8 cellular contexts compared by ENCODE assay signal in the genomic region with DNA sequence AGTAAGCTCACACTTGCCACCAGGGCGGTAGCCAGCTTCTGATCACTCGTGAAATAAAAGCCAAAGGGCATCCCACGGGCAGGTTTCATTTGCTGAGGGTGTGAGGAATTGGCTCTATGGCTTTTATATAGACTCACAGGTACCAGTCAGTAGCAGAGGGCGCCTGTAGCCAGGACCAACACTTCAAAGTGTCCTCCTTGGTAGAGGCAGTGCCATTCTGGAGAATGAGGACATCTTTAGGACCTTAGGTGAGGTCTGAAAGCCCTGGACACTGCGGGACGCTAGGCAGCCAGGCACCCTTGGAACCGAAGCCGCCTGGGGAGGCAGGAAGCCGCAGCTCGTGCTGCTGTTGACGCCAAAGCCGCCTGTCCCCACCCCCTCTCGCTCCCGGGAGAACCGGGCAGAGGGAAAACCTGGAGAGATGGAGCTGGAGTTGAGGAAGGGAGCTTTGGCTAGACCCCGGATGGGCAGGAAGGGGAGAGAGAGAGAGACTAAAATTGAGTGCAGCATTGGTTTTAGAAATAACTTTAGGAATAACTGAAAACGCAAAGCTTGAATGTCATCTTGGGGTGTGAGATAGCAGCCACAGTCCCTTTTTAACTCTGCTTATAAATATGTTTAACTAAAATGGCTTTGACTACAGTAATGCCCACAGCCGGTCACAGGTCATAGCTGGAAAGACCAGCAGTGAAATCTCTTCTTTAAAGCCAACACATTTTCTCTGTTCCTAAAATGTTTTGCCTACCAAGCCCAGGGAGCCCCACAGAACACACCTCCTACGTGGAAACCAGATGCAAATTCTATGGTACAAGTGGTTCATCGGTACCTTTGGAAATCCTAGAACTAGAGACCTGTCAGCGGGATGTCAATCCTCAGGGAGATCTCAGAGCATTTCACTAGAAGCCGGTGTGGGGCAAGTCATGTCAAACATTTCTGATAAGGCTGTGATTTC.
DNase-seq lines count a peak whose midpoint lies in the region; ATAC-seq and TF ChIP-seq lines count a peak whose summit lies in the region.

No MANE protein-coding gene starts in this region.

- H3K9ac ChIP-seq in IMR-90 (ENCODE audit: low read depth, low read length) (peak overlapping the region; percentile 64), SK-N-SH (peak overlapping the region; percentile 27; the same call in 1 of the 2 replicates)

- H3K4me3 ChIP-seq in IMR-90 (ENCODE audit: insufficient read depth, low read depth, low read length), result peak overlapping the region; percentile 52
- peak overlapping the region; percentile 40 to 58 for H3K4me3 ChIP-seq in SK-N-SH (ENCODE audit: low read depth in 2 of 2, low read length in 1 of 2)
- peak overlapping the region; percentile 10 for H3K4me3 ChIP-seq in effector memory CD4-positive, alpha-beta T cell (ENCODE audit: insufficient read depth, low read depth, low read length, poor library complexity, severe bottlenecking)
- H3K4me3 ChIP-seq in right lobe of liver, result peak overlapping the region; percentile 31 to 39 (median 35)

- in situ Hi-C loops in IMR-90 (cut with MboI; ENCODE audit: low sequenced_read_pairs), result no loop called here

- no peak overlapping the region for H3K27ac ChIP-seq in CD4-positive, alpha-beta T cell (ENCODE audit: low read depth, low read length)
- H3K27ac ChIP-seq in IMR-90 (ENCODE audit: insufficient read depth, low read length) (peak overlapping the region; percentile 51), SK-N-SH (ENCODE audit: low read depth in 2 of 2, low read length in 1 of 2) (no peak overlapping the region; a peak in 1 of 4 replicates), right lobe of liver (peak overlapping the region in 1 of 3 donors; percentile 16)
- H3K27ac ChIP-seq in effector memory CD4-positive, alpha-beta T cell (ENCODE audit: insufficient read depth, low read length, poor library complexity, severe bottlenecking), result no peak overlapping the region

- peak overlapping the region; percentile 95 for H2BK15ac ChIP-seq in IMR-90 (ENCODE audit: low read depth, low read length)

- H4K8ac ChIP-seq in IMR-90 (ENCODE audit: low read depth in 2 of 2, low read length in 2 of 2), result peak overlapping the region; percentile 37 to 98

- no peaks in the 10 kb centered on the region for H3F3A ChIP-seq in SK-N-SH (replicated peaks; ENCODE audit: insufficient read depth)

- peak overlapping the region; percentile 97 for H3K4ac ChIP-seq in IMR-90 (ENCODE audit: low read depth, low read length)

- H2AFZ ChIP-seq in IMR-90 (replicated peaks; ENCODE audit: low read length, poor library complexity), result peak overlapping the region; percentile 95
- peak overlapping the region; percentile 90 for H2AFZ ChIP-seq in SK-N-SH (ENCODE audit: low read depth)

- H2BK120ac ChIP-seq in IMR-90 (ENCODE audit: low read depth, low read length), result peak overlapping the region; percentile 98

- H2BK5ac ChIP-seq in IMR-90 (ENCODE audit: low read depth, low read length, poor library complexity, severe bottlenecking), result peak overlapping the region; percentile 75

- H3K27me3 Mint-ChIP-seq in CD4-positive, alpha-beta T cell, result peaks cover 71% of the 10 kb centered on the region

- H3K4me1 ChIP-seq in IMR-90 (ENCODE audit: control insufficient read depth, insufficient read depth, low read length), result peaks cover 6% of the 10 kb centered on the region
- H3K4me1 ChIP-seq in SK-N-SH (ENCODE audit: control insufficient read depth in 1 of 2, insufficient read depth in 2 of 2, low read depth in 1 of 2, low read length in 1 of 2), result peaks cover 3 to 4% of the 10 kb centered on the region in 2 experiments; a peak in 2 of 4 replicates
- no peaks in the 10 kb centered on the region for H3K4me1 ChIP-seq in effector memory CD4-positive, alpha-beta T cell (ENCODE audit: control insufficient read depth, insufficient read depth, low read length, poor library complexity, severe bottlenecking)
- H3K4me1 ChIP-seq in right lobe of liver, result no peaks in the 10 kb centered on the region

- CTCF ChIA-PET in CD4-positive, alpha-beta T cell (lab: Charles Lee), result no interaction called here
- CTCF ChIA-PET in IMR-90 (lab: Yijun Ruan, JAX), result interaction anchor here (0.6 to 0.7 kb wide), 2 partner anchors 206 to 287 kb away, joined by 3 read pairs; no protein-coding TSS in a partner anchor
- CTCF ChIA-PET in SK-N-SH (lab: Yijun Ruan, JAX), result no interaction called here

- H3K18ac ChIP-seq in IMR-90 (ENCODE audit: low read depth, low read length), result peak overlapping the region; percentile 95

- no peaks in the 10 kb centered on the region for H3K79me2 ChIP-seq in SK-N-SH (ENCODE audit: insufficient read depth)

- TF ChIP-seq EP300 in SK-N-SH (IDR thresholded peaks at IDR 0.05; ENCODE audit: borderline replicate concordance in 1 of 2, low read depth in 1 of 2, low read length in 1 of 2), result no peak

- peak overlapping the region; percentile 57 for H3K4me3 Mint-ChIP-seq in CD4-positive, alpha-beta T cell

- TF ChIP-seq CTCF in CD4-positive, alpha-beta T cell (IDR thresholded peaks at IDR 0.05), result no peak
- TF ChIP-seq CTCF in IMR-90 (conservative IDR thresholded peaks at IDR 0.05; ENCODE audit: low read depth, low read length) (no peak), SK-N-SH (IDR thresholded peaks at IDR 0.05) (no peak), right lobe of liver (IDR thresholded peaks at IDR 0.05) (no peak)

- intact Hi-C loops in CD4-positive, alpha-beta T cell (cut with DNase I, micrococcal nuclease), result no loop called here
- intact Hi-C loops in IMR-90 (cut with micrococcal nuclease) (loop anchor here (1.0 kb wide), 1 partner anchor 129 kb away; a partner anchor contains a TSS), right lobe of liver (cut with DNase I) (no loop called here)

- peaks cover 8% of the 10 kb centered on the region for H3K4me1 Mint-ChIP-seq in CD4-positive, alpha-beta T cell (ENCODE audit: low read depth)

- dilution Hi-C loops in IMR-90 (cut with HindIII; ENCODE audit: low sequenced_read_pairs, unreplicated experiment), result no loop called here

- peak overlapping the region; percentile 96 for H3K14ac ChIP-seq in IMR-90 (replicated peaks; ENCODE audit: low read depth, low read length)

- BruUV-seq in IMR-90 (replicated peaks; lab: Mats Ljungman, UMichigan), result no TSS peak

- TF ChIP-seq RAD21 in IMR-90 (IDR thresholded peaks at IDR 0.05; ENCODE audit: low read length) (peak; percentile 30; the same call in 1 of the 2 replicates), SK-N-SH (IDR thresholded peaks at IDR 0.05; ENCODE audit: low read length) (no peak)

- H2BK20ac ChIP-seq in IMR-90 (ENCODE audit: low read depth, low read length), result peak overlapping the region; percentile 98

- no peaks in the 10 kb centered on the region for H3K36me3 Mint-ChIP-seq in CD4-positive, alpha-beta T cell (ENCODE audit: low read depth)

- peak overlapping the region; percentile 50; the same call in 1 of the 2 replicates for H2AK5ac ChIP-seq in IMR-90 (ENCODE audit: low read depth, low read length)

- H3K9me1 ChIP-seq in IMR-90 (ENCODE audit: insufficient read depth, low read length), result peaks cover 7% of the 10 kb centered on the region; the same call in 1 of the 2 replicates

- peak overlapping the region; percentile 93 for H4K91ac ChIP-seq in IMR-90 (ENCODE audit: insufficient read depth, low read depth, low read length)

- TF ChIP-seq POLR2A in IMR-90 (IDR thresholded peaks at IDR 0.05; ENCODE audit: low read depth, low read length), result 0 out of 2 replicates have a peak, but pooled peaks have one; percentile 32
- no peak for TF ChIP-seq POLR2A in right lobe of liver (IDR thresholded peaks at IDR 0.05)

- peak overlapping the region; percentile 96 for H2AK9ac ChIP-seq in IMR-90 (replicated peaks; ENCODE audit: low read depth, low read length, poor library complexity)

- peak overlapping the region; percentile 87 for H4K5ac ChIP-seq in IMR-90 (ENCODE audit: low read depth, low read length)

- H4K20me1 ChIP-seq in IMR-90 (ENCODE audit: insufficient read depth, low read length) (no peaks in the 10 kb centered on the region), SK-N-SH (ENCODE audit: insufficient read depth) (no peaks in the 10 kb centered on the region)

- peaks cover 5% of the 10 kb centered on the region for H3K9me3 Mint-ChIP-seq in CD4-positive, alpha-beta T cell

- DNase-seq in CD4-positive, alpha-beta T cell, result no peak
- peak; percentile 84 for DNase-seq in IMR-90
- peak; percentile 64 for DNase-seq in SK-N-SH
- DNase-seq in effector memory CD4-positive, alpha-beta T cell, result no peak
- peak; percentile 75 to 85 (median 80) for DNase-seq in right lobe of liver
- DNase-seq in stimulated activated CD8-positive, alpha-beta memory T cell treated with anti-CD3 and anti-CD28 coated beads, Interleukin-2, amount 100 ng/mL, for 48 hours (ENCODE audit: low read depth in 2 of 2), result peak; percentile 15 to 16
- no peak for DNase-seq in GF-D8 (lab: John Stamatoyannopoulos, UW)

- no peak for ATAC-seq in CD4-positive, alpha-beta T cell (ENCODE audit: poor library complexity)
- peak; percentile 99 for ATAC-seq in IMR-90 (ENCODE audit: low read depth)
- ATAC-seq in right lobe of liver, result peak; percentile 97 to 99 (median 98)
- ATAC-seq in HG02840 (IDR thresholded peaks at IDR 0.05; ENCODE audit: low FRiP score, unreplicated experiment), result no peak

- POLR2A ChIA-PET in CD4-positive, alpha-beta T cell (lab: Charles Lee), result interaction anchor here (1.3 kb wide), 1 partner anchor 129 kb away, joined by 4 read pairs; a partner anchor contains a TSS
- POLR2A ChIA-PET in IMR-90 (lab: Charles Lee; ENCODE audit: unreplicated experiment) (interaction anchor here (0.6 to 1.0 kb wide), 2 partner anchors 85 to 128 kb away, joined by 4 read pairs; no protein-coding TSS in a partner anchor), SK-N-SH (lab: Yijun Ruan, JAX) (interaction anchor here (1.1 kb wide), 1 partner anchor 129 kb away, joined by 3 read pairs; no protein-coding TSS in a partner anchor)

- H3K4me2 ChIP-seq in IMR-90 (ENCODE audit: low read depth, low read length) (peak overlapping the region; percentile 98), SK-N-SH (peak overlapping the region; percentile 77)

- H3K23ac ChIP-seq in IMR-90 (ENCODE audit: low read depth, low read length), result peak overlapping the region; percentile 99

- no peaks in the 10 kb centered on the region for H3K79me1 ChIP-seq in IMR-90 (ENCODE audit: low read depth in 1 of 2, low read length in 2 of 2)

- H3K9me2 ChIP-seq in SK-N-SH, result no peaks in the 10 kb centered on the region

- no peaks in the 10 kb centered on the region for H3K9me3 ChIP-seq in CD4-positive, alpha-beta T cell (ENCODE audit: control insufficient read depth, low read length)
- no peaks in the 10 kb centered on the region for H3K9me3 ChIP-seq in IMR-90 (ENCODE audit: control insufficient read depth, insufficient read depth, low read length)
- H3K9me3 ChIP-seq in SK-N-SH, result no peaks in the 10 kb centered on the region
- no peaks in the 10 kb centered on the region for H3K9me3 ChIP-seq in effector memory CD4-positive, alpha-beta T cell (ENCODE audit: control insufficient read depth, low read length)
- no peaks in the 10 kb centered on the region for H3K9me3 ChIP-seq in right lobe of liver

- H3K36me3 ChIP-seq in IMR-90 (ENCODE audit: control insufficient read depth, insufficient read depth, low read length) (no peaks in the 10 kb centered on the region), SK-N-SH (replicated peaks in 1 of 2; ENCODE audit: control insufficient read depth in 1 of 2, insufficient read depth in 2 of 2, low read length in 1 of 2) (no peaks in the 10 kb centered on the region), right lobe of liver (no peaks in the 10 kb centered on the region)
- no peaks in the 10 kb centered on the region for H3K36me3 ChIP-seq in effector memory CD4-positive, alpha-beta T cell (ENCODE audit: control insufficient read depth, insufficient read depth, low read length)

- peaks cover 18% of the 10 kb centered on the region for H3K27me3 ChIP-seq in CD4-positive, alpha-beta T cell (ENCODE audit: control insufficient read depth, insufficient read depth, low read length)
- H3K27me3 ChIP-seq in IMR-90 (ENCODE audit: control insufficient read depth, insufficient read depth, low read length) (no peaks in the 10 kb centered on the region), SK-N-SH (ENCODE audit: insufficient read depth) (no peaks in the 10 kb centered on the region; the same call in 1 of the 2 replicates), right lobe of liver (no peaks in the 10 kb centered on the region)
- H3K27me3 ChIP-seq in effector memory CD4-positive, alpha-beta T cell (replicated peaks; ENCODE audit: control insufficient read depth, insufficient read depth, low read length, poor library complexity, severe bottlenecking), result no peaks in the 10 kb centered on the region

- no CpG with 5 or more reads among the region's 22 CpGs for WGBS in IMR-90 (ENCODE audit: extremely low coverage in 2 of 2, insufficient read length in 1 of 2), 2 experiments
- 14% methylated on average over 21 of the region's 22 CpGs for WGBS in SK-N-SH (ENCODE audit: low lambda C conversion rate)
- 8% methylated on average over 21 of the region's 22 CpGs for WGBS in right lobe of liver (ENCODE audit: insufficient coverage, low coverage, low lambda C conversion rate, missing lambda C conversion rate)

- H3K27ac Mint-ChIP-seq in CD4-positive, alpha-beta T cell, result no peak overlapping the region

- H3K56ac ChIP-seq in IMR-90 (ENCODE audit: extremely low read depth, insufficient read depth, low read length), result peak overlapping the region; percentile 22; the same call in 1 of the 2 replicates

Comparison
In these comparisons a context has a peak if more than half of its experiments do, and no peak if none do; other contexts are left out.
1. ATAC-seq: peak in IMR-90 (single experiment) and right lobe of liver (4 of 4); none in CD4-positive, alpha-beta T cell (single experiment) and HG02840 (single experiment).
2. DNase-seq: peak in IMR-90 (single experiment), SK-N-SH (single experiment), right lobe of liver (3 of 3) and stimulated activated CD8-positive, alpha-beta memory T cell treated with anti-CD3 and anti-CD28 coated beads, Interleukin-2, amount 100 ng/mL, for 48 hours (2 of 2); none in CD4-positive, alpha-beta T cell (0 of 10), effector memory CD4-positive, alpha-beta T cell (0 of 3) and GF-D8 (single experiment).
3. Peak in every context shown above with its lines, with median percentiles within 50 percentile points of each other: H3K4me3 ChIP-seq.